In genomic region chr16:84593825-84594724, GRCh38 we compare ENCODE assay signal across 8 cellular contexts. TPM values are rescaled to one million over a fixed set of nuclear protein-coding genes. Genes with fewer than 3 reads are reported as not detected.
A peak's percentile ranks its signal among the peaks of the same experiment; 100 is the strongest.
DNase-seq lines count a peak whose midpoint lies in the region; ATAC-seq and TF ChIP-seq lines count a peak whose summit lies in the region.

No MANE protein-coding gene starts in this region.

- H3K4me1 ChIP-seq in DOHH2 (ENCODE audit: control insufficient read depth, low read length) (peaks cover 65% of the 10 kb centered on the region), esophagus squamous epithelium (peaks cover 7 to 27% (median 17%) of the 10 kb centered on the region in 3 donors), gastroesophageal sphincter (peaks cover 0 to 23% (median 7%) of the 10 kb centered on the region in 3 donors)

- no peak overlapping the region for H3K27ac Mint-ChIP-seq in MCF 10A (ENCODE audit: low read depth, unreplicated experiment)

- no peak for TF ChIP-seq EP300 in gastroesophageal sphincter (IDR thresholded peaks at IDR 0.05)

- H4K20me1 ChIP-seq in DOHH2 (ENCODE audit: control insufficient read depth, insufficient read depth, low read depth, low read length): no peaks in the 10 kb centered on the region

- no peaks in the 10 kb centered on the region for H3K9me2 ChIP-seq in DOHH2 (replicated peaks; ENCODE audit: control insufficient read depth, low read length)

- DNase-seq in activated CD4-positive, alpha-beta T cell treated with anti-CD3 and anti-CD28 coated beads, Interleukin-2, amount 50 U/mL, for 48 hours: peak; percentile 59 to 68
- peak; percentile 61 for DNase-seq in esophagus squamous epithelium (lab: John Stamatoyannopoulos, UW)
- peak; percentile 41 for DNase-seq in stimulated activated CD4-positive, alpha-beta T cell treated with anti-CD3 and anti-CD28 coated beads, Interleukin-2, amount 100 ng/mL, for 4 hours (ENCODE audit: low read depth)
- DNase-seq in MCF 10A (ENCODE audit: unreplicated experiment): no peak

- BruUV-seq in MCF 10A (replicated peaks; lab: Mats Ljungman, UMichigan): no TSS peak

- peaks cover 17% of the 10 kb centered on the region for H3K36me3 Mint-ChIP-seq in MCF 10A (ENCODE audit: insufficient read depth, unreplicated experiment)

- H3K9me3 ChIP-seq in DOHH2 (ENCODE audit: control insufficient read depth, insufficient read depth, low read length) (no peaks in the 10 kb centered on the region), esophagus squamous epithelium (no peaks in the 10 kb centered on the region), gastroesophageal sphincter (no peaks in the 10 kb centered on the region)

- H3K27ac ChIP-seq in DOHH2 (ENCODE audit: low read depth, low read length) (peak overlapping the region; percentile 90), esophagus squamous epithelium (peak overlapping the region in 3 of 4 donors; percentile 50 to 61 (median 56)), gastroesophageal sphincter (no peak overlapping the region)

- peaks cover 79% of the 10 kb centered on the region for H3K79me2 ChIP-seq in DOHH2 (ENCODE audit: control insufficient read depth, low read length)

- H3K27me3 ChIP-seq in DOHH2 (ENCODE audit: control insufficient read depth, low read length) (no peaks in the 10 kb centered on the region), esophagus squamous epithelium (no peaks in the 10 kb centered on the region), gastroesophageal sphincter (no peaks in the 10 kb centered on the region)

- peak overlapping the region; percentile 99 for H3K4me2 ChIP-seq in DOHH2 (ENCODE audit: low read length)

- CTCF ChIA-PET in MCF 10A (lab: Yijun Ruan, JAX): interaction anchor here (0.6 kb wide), 1 partner anchor 821 kb away, joined by 4 read pairs; no protein-coding TSS in a partner anchor

- no peaks in the 10 kb centered on the region for H3K27me3 Mint-ChIP-seq in MCF 10A (ENCODE audit: insufficient read depth, unreplicated experiment)

- peak overlapping the region; percentile 77 for H3K4me3 ChIP-seq in DOHH2 (ENCODE audit: low read length)
- peak overlapping the region in 2 of 4 donors; percentile 10 to 33 for H3K4me3 ChIP-seq in esophagus squamous epithelium
- H3K4me3 ChIP-seq in gastroesophageal sphincter: no peak overlapping the region

- no peaks in the 10 kb centered on the region for H3K9me3 Mint-ChIP-seq in MCF 10A (ENCODE audit: unreplicated experiment)

- TF ChIP-seq CTCF in DOHH2 (IDR thresholded peaks at IDR 0.05; ENCODE audit: low read depth, low read length, poor library complexity, severe bottlenecking): no peak
- TF ChIP-seq CTCF in esophagus squamous epithelium (IDR thresholded peaks at IDR 0.05): no peak
- TF ChIP-seq CTCF in gastroesophageal sphincter (IDR thresholded peaks at IDR 0.05): no peak
- TF ChIP-seq CTCF in MCF 10A (IDR thresholded peaks at IDR 0.05; ENCODE audit: unreplicated experiment): no peak

- peak in 1 of 4 donors; percentile 37 for TF ChIP-seq POLR2A in esophagus squamous epithelium (IDR thresholded peaks at IDR 0.05)
- no peak for TF ChIP-seq POLR2A in gastroesophageal sphincter (IDR thresholded peaks at IDR 0.05)

- no peak overlapping the region for H3K4me3 Mint-ChIP-seq in MCF 10A (ENCODE audit: unreplicated experiment)

- H3K36me3 ChIP-seq in DOHH2 (ENCODE audit: control insufficient read depth, low read length) (peaks cover 61% of the 10 kb centered on the region), esophagus squamous epithelium (peaks cover 0 to 8% (median 0%) of the 10 kb centered on the region in 3 donors), gastroesophageal sphincter (peaks cover 0 to 6% of the 10 kb centered on the region in 2 donors)

- WGBS in esophagus squamous epithelium, 2 donors: 78 to 80% methylated on average over 14 to 20 of the region's 23 CpGs
- 70 to 100% methylated on average over 1 to 21 of the region's 23 CpGs for WGBS in gastroesophageal sphincter (ENCODE audit: low coverage in 1 of 2), 2 donors

- POLR2A ChIA-PET in MCF 10A (lab: Yijun Ruan, JAX): no interaction called here

- H3F3A ChIP-seq in DOHH2 (ENCODE audit: control insufficient read depth, insufficient read depth): peaks cover 33% of the 10 kb centered on the region

- intact Hi-C loops in esophagus squamous epithelium (cut with DNase I): no loop called here
- intact Hi-C loops in MCF 10A (cut with micrococcal nuclease): no loop called here

- ATAC-seq in GM19468 (IDR thresholded peaks at IDR 0.05; ENCODE audit: extremely low read depth, unreplicated experiment): peak; percentile 87
- peak; percentile 69 for ATAC-seq in HG03558 (IDR thresholded peaks at IDR 0.05; ENCODE audit: extremely low read depth, unreplicated experiment)
- ATAC-seq in gastroesophageal sphincter: no peak

- no peaks in the 10 kb centered on the region for H3K4me1 Mint-ChIP-seq in MCF 10A (ENCODE audit: insufficient read depth, unreplicated experiment)

RNA-seq across cellular contexts. Expression of gene COTL1, which starts 23.8 kb away (rescaled TPM):
- total RNA-seq in esophagus squamous epithelium: 10 to 100 TPM in 3 of 4 donors, 1 to 10 TPM in 1; 7.9 to 34.2 (median 23.4) TPM
- total RNA-seq in gastroesophageal sphincter: 10 to 100 TPM; 13.1 to 46.2 (median 37.3) TPM
- 151 and 269 TPM in 2 replicates for total RNA-seq in MCF 10A (2022)

RNA-seq across cellular contexts. Expression of gene KLHL36, which starts 54.2 kb away (rescaled TPM):
- total RNA-seq in esophagus squamous epithelium (10 to 100 TPM; 28.7 to 58.6 (median 40.1) TPM), gastroesophageal sphincter (100 to 1,000 TPM in 1 of 4 donors, 10 to 100 TPM in 3; 70.5 to 114 (median 80.5) TPM), MCF 10A (2022) (38.4 and 41.9 TPM in 2 replicates)

Comparison
In these comparisons a context has a peak if more than half of its experiments do, and no peak if none do; other contexts are left out.
1. H3K27ac ChIP-seq: peak in DOHH2 (single experiment) and esophagus squamous epithelium (3 of 4); none in gastroesophageal sphincter (0 of 4).